ENCODE assay signal across 8 cellular contexts in the genomic region with DNA sequence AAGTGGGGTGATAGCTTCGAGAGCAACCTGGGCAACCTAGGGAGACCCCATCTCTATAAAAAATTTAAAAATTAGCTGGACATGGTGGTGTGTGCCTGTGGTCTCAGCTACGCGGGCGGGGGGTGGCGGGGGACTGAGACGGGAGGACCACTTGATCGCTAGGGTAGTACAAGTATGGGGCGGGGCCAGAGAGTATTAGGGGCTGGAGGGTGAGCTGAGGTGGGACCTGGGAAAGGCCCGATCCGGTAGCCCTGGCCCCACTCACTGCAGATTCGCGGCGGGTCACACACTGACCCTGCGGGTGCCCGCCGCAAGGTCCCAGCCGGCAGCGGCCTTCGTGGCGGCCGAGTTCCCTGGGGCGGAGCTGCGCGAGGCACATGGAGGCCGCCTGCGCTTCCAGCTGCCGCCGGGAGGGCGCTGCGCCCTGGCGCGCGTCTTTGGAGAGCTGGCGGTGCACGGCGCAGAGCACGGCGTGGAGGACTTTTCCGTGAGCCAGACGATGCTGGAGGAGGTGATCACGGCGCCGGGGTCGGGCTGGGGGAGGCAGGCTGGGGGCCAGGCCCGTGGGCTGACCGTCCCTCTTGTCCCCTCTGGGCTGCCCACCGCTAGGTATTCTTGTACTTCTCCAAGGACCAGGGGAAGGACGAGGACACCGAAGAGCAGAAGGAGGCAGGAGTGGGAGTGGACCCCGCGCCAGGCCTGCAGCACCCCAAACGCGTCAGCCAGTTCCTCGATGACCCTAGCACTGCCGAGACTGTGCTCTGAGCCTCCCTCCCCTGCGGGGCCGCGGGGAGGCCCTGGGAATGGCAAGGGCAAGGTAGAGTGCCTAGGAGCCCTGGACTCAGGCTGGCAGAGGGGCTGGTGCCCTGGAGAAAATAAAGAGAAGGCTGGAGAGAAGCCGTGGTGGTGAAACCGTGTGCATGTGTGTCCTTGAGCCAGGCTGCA. TPM values are rescaled to one million over a fixed set of nuclear protein-coding genes. Genes with fewer than 3 reads are reported as not detected.
A peak's percentile ranks its signal among the peaks of the same experiment; 100 is the strongest.
DNase-seq lines count a peak whose midpoint lies in the region; ATAC-seq and TF ChIP-seq lines count a peak whose summit lies in the region.

No MANE protein-coding gene starts in this region.

- peak overlapping the region; percentile 76 for H3K4me3 Mint-ChIP-seq in natural killer cell

- intact Hi-C loops in natural killer cell (cut with micrococcal nuclease) (loop anchor here (5.0 kb wide), 2 partner anchors 33 to 37 kb away; a partner anchor contains a TSS), vagina (cut with DNase I) (no loop called here)

- H3K27me3 Mint-ChIP-seq in natural killer cell (ENCODE audit: low read depth in 2 of 2) = no peaks in the 10 kb centered on the region

- peaks cover 44% of the 10 kb centered on the region for H3K4me1 ChIP-seq in vagina

- H3K27me3 ChIP-seq in vagina = no peaks in the 10 kb centered on the region

- H3K27ac Mint-ChIP-seq in natural killer cell = peak overlapping the region; percentile 81 to 93

- no peaks in the 10 kb centered on the region for H3K36me3 Mint-ChIP-seq in natural killer cell

- no peak overlapping the region for H3K27ac ChIP-seq in vagina

- DNase-seq in NCI-H748 (lab: John Stamatoyannopoulos, UW; ENCODE audit: unreplicated experiment) (peak; percentile 73), NCI-H748 treated with DMSO at 0.1 percent for 48 hours (lab: John Stamatoyannopoulos, UW) (no peak), NCI-H2196 (lab: John Stamatoyannopoulos, UW; ENCODE audit: unreplicated experiment) (peak; percentile 69), activated T-cell treated with anti-CD3 and anti-CD28 coated beads for 1 hour (ENCODE audit: low read depth) (peak; percentile 60), erythroblast (lab: John Stamatoyannopoulos, UW) (peak; percentile 82), natural killer cell (peak; percentile 68), vagina (ENCODE audit: extremely low spot score in 2 of 2) (no peak)

- peak; percentile 78 for TF ChIP-seq CTCF in natural killer cell (IDR thresholded peaks at IDR 0.05)
- peak; percentile 6 to 51 (median 40) for TF ChIP-seq CTCF in vagina (IDR thresholded peaks at IDR 0.05)

- TF ChIP-seq POLR2A in erythroblast (IDR thresholded peaks at IDR 0.05; ENCODE audit: low read length) (peak; percentile 6), vagina (IDR thresholded peaks at IDR 0.05) (no peak)

- ATAC-seq in natural killer cell = peak; percentile 25 to 52 (median 34)
- ATAC-seq in HG02642 (IDR thresholded peaks at IDR 0.05; ENCODE audit: poor library complexity, unreplicated experiment) = no peak

- H3K9me3 Mint-ChIP-seq in natural killer cell = no peaks in the 10 kb centered on the region

- H3K9me3 ChIP-seq in vagina = no peaks in the 10 kb centered on the region

- no peak overlapping the region for H3K4me3 ChIP-seq in vagina

- peaks cover 19 to 47% of the 10 kb centered on the region in 2 donors for H3K4me1 Mint-ChIP-seq in natural killer cell

- no peaks in the 10 kb centered on the region for H3K36me3 ChIP-seq in vagina

RNA-seq across cellular contexts. Expression of a gene that starts 2.0 kb away (rescaled TPM):
- 100 to 1,000 TPM; 535 to 601 (median 560) TPM for total RNA-seq in natural killer cell
- total RNA-seq in vagina = 36.8 TPM

RNA-seq across cellular contexts. Expression of a gene that starts 25.0 kb away (rescaled TPM):
- 100 to 1,000 TPM in 2 of 3 donors, 10 to 100 TPM in 1; 73.3 to 149 (median 121) TPM for total RNA-seq in natural killer cell
- 29.5 TPM for total RNA-seq in vagina

RNA-seq across cellular contexts. Expression of a gene that starts 30.2 kb away (rescaled TPM):
- total RNA-seq in natural killer cell = 100 to 1,000 TPM in 1 of 3 donors, 10 to 100 TPM in 2; 77.3 to 105 (median 91.6) TPM
- 83.7 TPM for total RNA-seq in vagina

RNA-seq across cellular contexts. Expression of a gene that starts 38.5 kb away (rescaled TPM):
- 100 to 1,000 TPM; 163 to 276 (median 179) TPM for total RNA-seq in natural killer cell
- 76.1 TPM for total RNA-seq in vagina

RNA-seq across cellular contexts. Expression of a gene that starts 38.9 kb away (rescaled TPM):
- total RNA-seq in natural killer cell (100 to 1,000 TPM; 108 to 126 (median 121) TPM), vagina (524 TPM)

Comparison
In these comparisons a context has a peak if more than half of its experiments do, and no peak if none do; other contexts are left out.
1. DNase-seq: peak in NCI-H748 (single experiment), NCI-H2196 (single experiment), activated T-cell treated with anti-CD3 and anti-CD28 coated beads for 1 hour (single experiment), erythroblast (2 of 2) and natural killer cell (single experiment); none in NCI-H748 treated with DMSO at 0.1 percent for 48 hours (single experiment) and vagina (0 of 2).
2. RNA of a gene that starts 2.0 kb away (total RNA-seq): 535 to 601 TPM in natural killer cell; 36.8 TPM in vagina (single experiment); every median in the first group is over 10 times any median in the second.